Comparison of ENCODE assay signal across 19 cellular contexts in the genomic region with DNA sequence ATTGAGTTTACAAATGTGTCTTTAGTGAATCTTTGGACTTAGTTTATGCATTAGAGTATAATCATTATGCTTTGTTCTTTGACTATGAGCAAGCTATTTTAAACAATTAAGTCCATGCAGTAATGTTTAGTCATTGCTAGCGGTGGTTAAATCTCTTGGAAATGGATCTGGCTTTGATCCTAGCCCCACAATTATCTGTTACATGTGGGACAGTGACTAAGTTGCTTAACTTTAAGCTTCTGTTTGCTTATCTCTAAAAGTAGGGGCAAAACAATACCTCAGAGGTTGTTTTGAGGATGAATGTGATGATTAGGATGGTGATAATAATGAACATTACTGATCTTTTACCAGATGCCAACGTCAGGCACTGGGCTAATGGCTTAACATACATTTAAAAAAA.
DNase-seq lines count a peak whose midpoint lies in the region; ATAC-seq and TF ChIP-seq lines count a peak whose summit lies in the region.
"Had no signal": no experiment of that assay in that cellular context is flagged by ENCODE, and none has a peak within 500 bp of the region (broad histone marks: within the 10 kb centered on the region; RNA-seq: fewer than 3 reads in every experiment).

No MANE protein-coding gene starts in this region.

- in situ Hi-C loops in GM23248 (cut with MboI), result no loop called here

- peak; percentile 42 for DNase-seq in GM23248
- peak; percentile 15 for DNase-seq in non-pigmented ciliary epithelial cell (ENCODE audit: low read depth)
- no peak for DNase-seq in coronary artery (ENCODE audit: low spot score)
- DNase-seq in CD4-positive, alpha-beta T cell, result no peak
- no peak for DNase-seq in activated gamma-delta T cell treated with Interleukin-2 at 50 U/mL for 16 hours
- no peak for DNase-seq in NCI-H2227 treated with DMSO at 0.1 percent for 48 hours (lab: John Stamatoyannopoulos, UW)
- DNase-seq: activated CD4-positive, alpha-beta memory T cell treated with anti-CD3 and anti-CD28 coated beads, Interleukin-2, amount 10 ng/mL, durations not matched to agents 7 days and 5 days; activated naive CD4-positive, alpha-beta T cell treated with anti-CD3 and anti-CD28 coated beads, Interleukin-2, amount 10 ng/mL, durations not matched to agents 7 days and 5 days; activated T-cell treated with anti-CD3 and anti-CD28 coated beads, Interleukin-2, amount 50 U/mL, for 1 hour; EL; NCI-H1436 treated with DMSO at 0.1 percent for 48 hours; NCI-H2171 treated with DMSO at 0.1 percent for 48 hours; nephron progenitor cell; stimulated activated naive CD8-positive, alpha-beta T cell treated with anti-CD3 and anti-CD28 coated beads, Interleukin-15, amount 100 ng/mL, for 72 hours had no signal

- no peaks in the 10 kb centered on the region for H4K20me1 ChIP-seq in GM23248 (ENCODE audit: insufficient read depth)
- H4K20me1 ChIP-seq in OCI-LY3 (ENCODE audit: insufficient read depth, low read length), result no peaks in the 10 kb centered on the region

- H3K4me3 Mint-ChIP-seq in CD4-positive, alpha-beta T cell, result no peak overlapping the region
- H3K4me3 Mint-ChIP-seq: activated CD4-positive, alpha-beta memory T cell treated with anti-CD3 and anti-CD28 coated beads, Interleukin-2, amount 10 ng/mL, durations not matched to agents 7 days and 5 days; activated naive CD4-positive, alpha-beta T cell treated with anti-CD3 and anti-CD28 coated beads, Interleukin-2, amount 10 ng/mL, durations not matched to agents 7 days and 5 days; B cell; nephron progenitor cell; stimulated activated naive CD8-positive, alpha-beta T cell treated with anti-CD3 and anti-CD28 coated beads, Interleukin-15, amount 100 ng/mL, for 72 hours; T-helper 1 cell treated with Interleukin-12 subunit alpha and Interleukin-12 subunit beta and Interleukin-4 antibody, amounts not matched to agents 30 μg/mL and 1 μg/mL, for 36 hours had no signal

- H3F3A ChIP-seq in GM23248 (ENCODE audit: insufficient read depth), result 0 out of 2 replicates have a peak, but pooled peaks cover 5% of the 10 kb centered on the region

- H3K9me3 ChIP-seq in GM23248 (ENCODE audit: low read depth) (no peaks in the 10 kb centered on the region), OCI-LY3 (ENCODE audit: insufficient read depth, low read length) (no peaks in the 10 kb centered on the region), endocrine pancreas (ENCODE audit: control insufficient read depth, low read length) (no peaks in the 10 kb centered on the region)
- no peaks in the 10 kb centered on the region for H3K9me3 ChIP-seq in CD4-positive, alpha-beta T cell (ENCODE audit: control insufficient read depth, low read length)
- H3K9me3 ChIP-seq: ascending aorta had no signal

- H3K79me2 ChIP-seq in GM23248 (ENCODE audit: insufficient read depth) (no peaks in the 10 kb centered on the region), OCI-LY3 (ENCODE audit: low read length) (no peaks in the 10 kb centered on the region)

- WGBS in GM23248 (ENCODE audit: low coverage in 1 of 2, low lambda C conversion rate in 2 of 2, missing lambda C conversion rate in 2 of 2), 2 experiments, result 8 to 20% methylated on average over 2 of the region's 2 CpGs

- no peak overlapping the region for H3K4me3 ChIP-seq in GM23248
- H3K4me3 ChIP-seq in OCI-LY3 (ENCODE audit: low read length), result peak overlapping the region; percentile 46
- H3K4me3 ChIP-seq in endocrine pancreas (ENCODE audit: control insufficient read depth, insufficient read depth, low read length), result peak overlapping the region; percentile 71
- H3K4me3 ChIP-seq in coronary artery, result no peak overlapping the region
- H3K4me3 ChIP-seq: ascending aorta had no signal

- H3K27me3 ChIP-seq in GM23248 (replicated peaks; ENCODE audit: insufficient read depth), result peaks cover 21% of the 10 kb centered on the region; the same call in 1 of the 2 replicates
- no peaks in the 10 kb centered on the region for H3K27me3 ChIP-seq in OCI-LY3 (ENCODE audit: low read depth, low read length)
- H3K27me3 ChIP-seq in endocrine pancreas (ENCODE audit: control insufficient read depth, insufficient read depth, low read length), result no peaks in the 10 kb centered on the region
- no peaks in the 10 kb centered on the region for H3K27me3 ChIP-seq in CD4-positive, alpha-beta T cell (ENCODE audit: control insufficient read depth, insufficient read depth, low read length)
- H3K27me3 ChIP-seq: ascending aorta had no signal

- no peaks in the 10 kb centered on the region for H3K9me2 ChIP-seq in GM23248 (ENCODE audit: insufficient read depth)

- 0 out of 2 replicates have a peak, but pooled peaks cover 7% of the 10 kb centered on the region for H3K4me1 ChIP-seq in GM23248 (ENCODE audit: insufficient read depth)
- peaks cover 20% of the 10 kb centered on the region for H3K4me1 ChIP-seq in OCI-LY3 (ENCODE audit: low read length)
- peaks cover 23% of the 10 kb centered on the region for H3K4me1 ChIP-seq in endocrine pancreas (ENCODE audit: control insufficient read depth, insufficient read depth, low read length)
- H3K4me1 ChIP-seq: ascending aorta had no signal

- H3K36me3 ChIP-seq in GM23248 (ENCODE audit: low read depth), result no peaks in the 10 kb centered on the region
- no peaks in the 10 kb centered on the region for H3K36me3 ChIP-seq in OCI-LY3 (replicated peaks; ENCODE audit: low read depth, low read length)
- H3K36me3 ChIP-seq in endocrine pancreas (ENCODE audit: control insufficient read depth, insufficient read depth, low read length), result no peaks in the 10 kb centered on the region
- H3K36me3 ChIP-seq: ascending aorta had no signal

- H3K9ac ChIP-seq in GM23248, result no peak overlapping the region
- no peak overlapping the region for H3K9ac ChIP-seq in OCI-LY3 (ENCODE audit: low read length)
- no peak overlapping the region for H3K9ac ChIP-seq in endocrine pancreas (ENCODE audit: control insufficient read depth, insufficient read depth, low read length)

- H3K4me2 ChIP-seq in GM23248 (ENCODE audit: unreplicated experiment), result no peak overlapping the region
- peak overlapping the region; percentile 58 for H3K4me2 ChIP-seq in OCI-LY3 (ENCODE audit: low read length)

- ATAC-seq in CD4-positive, alpha-beta T cell (ENCODE audit: poor library complexity), result no peak
- ATAC-seq: stimulated activated naive CD8-positive, alpha-beta T cell treated with anti-CD3 and anti-CD28 coated beads, Interleukin-15, amount 100 ng/mL, for 72 hours had no signal

- H3K27ac Mint-ChIP-seq in CD4-positive, alpha-beta T cell, result no peak overlapping the region
- H3K27ac Mint-ChIP-seq: activated CD4-positive, alpha-beta memory T cell treated with anti-CD3 and anti-CD28 coated beads, Interleukin-2, amount 10 ng/mL, durations not matched to agents 7 days and 5 days; activated naive CD4-positive, alpha-beta T cell treated with anti-CD3 and anti-CD28 coated beads, Interleukin-2, amount 10 ng/mL, durations not matched to agents 7 days and 5 days; B cell; nephron progenitor cell; stimulated activated naive CD8-positive, alpha-beta T cell treated with anti-CD3 and anti-CD28 coated beads, Interleukin-15, amount 100 ng/mL, for 72 hours; T-helper 1 cell treated with Interleukin-12 subunit alpha and Interleukin-12 subunit beta and Interleukin-4 antibody, amounts not matched to agents 30 μg/mL and 1 μg/mL, for 36 hours had no signal

- POLR2A ChIA-PET in CD4-positive, alpha-beta T cell (lab: Charles Lee), result no interaction called here

- H3K4me1 Mint-ChIP-seq in CD4-positive, alpha-beta T cell (ENCODE audit: low read depth), result no peaks in the 10 kb centered on the region
- H3K4me1 Mint-ChIP-seq: activated CD4-positive, alpha-beta memory T cell treated with anti-CD3 and anti-CD28 coated beads, Interleukin-2, amount 10 ng/mL, durations not matched to agents 7 days and 5 days; activated naive CD4-positive, alpha-beta T cell treated with anti-CD3 and anti-CD28 coated beads, Interleukin-2, amount 10 ng/mL, durations not matched to agents 7 days and 5 days; B cell; stimulated activated naive CD8-positive, alpha-beta T cell treated with anti-CD3 and anti-CD28 coated beads, Interleukin-15, amount 100 ng/mL, for 72 hours had no signal

- peaks cover 2% of the 10 kb centered on the region for H3K9me3 Mint-ChIP-seq in CD4-positive, alpha-beta T cell
- H3K9me3 Mint-ChIP-seq: activated CD4-positive, alpha-beta memory T cell treated with anti-CD3 and anti-CD28 coated beads, Interleukin-2, amount 10 ng/mL, durations not matched to agents 7 days and 5 days; activated naive CD4-positive, alpha-beta T cell treated with anti-CD3 and anti-CD28 coated beads, Interleukin-2, amount 10 ng/mL, durations not matched to agents 7 days and 5 days; nephron progenitor cell had no signal

- CTCF ChIA-PET in CD4-positive, alpha-beta T cell (lab: Charles Lee), result no interaction called here

- H3K36me3 Mint-ChIP-seq in CD4-positive, alpha-beta T cell (ENCODE audit: low read depth), result no peaks in the 10 kb centered on the region
- H3K36me3 Mint-ChIP-seq: activated naive CD4-positive, alpha-beta T cell treated with anti-CD3 and anti-CD28 coated beads, Interleukin-2, amount 10 ng/mL, durations not matched to agents 7 days and 5 days had no signal

- H3K27ac ChIP-seq in GM23248 (no peak overlapping the region), OCI-LY3 (ENCODE audit: low read length) (no peak overlapping the region), coronary artery (no peak overlapping the region)
- no peak overlapping the region for H3K27ac ChIP-seq in CD4-positive, alpha-beta T cell (ENCODE audit: low read depth, low read length)
- H3K27ac ChIP-seq: ascending aorta had no signal

- no peak for TF ChIP-seq CTCF in OCI-LY3 (IDR thresholded peaks at IDR 0.05; ENCODE audit: low read depth, low read length)
- TF ChIP-seq CTCF in coronary artery (IDR thresholded peaks at IDR 0.05), result no peak
- no peak for TF ChIP-seq CTCF in CD4-positive, alpha-beta T cell (IDR thresholded peaks at IDR 0.05)

- intact Hi-C loops in CD4-positive, alpha-beta T cell (cut with DNase I, micrococcal nuclease), result no loop called here

- H2AFZ ChIP-seq in GM23248, result no peak overlapping the region
- H2AFZ ChIP-seq in OCI-LY3 (ENCODE audit: low read depth, low read length), result peak overlapping the region; percentile 37; the same call in 1 of the 2 replicates

- no peaks in the 10 kb centered on the region for H3K27me3 Mint-ChIP-seq in CD4-positive, alpha-beta T cell
- H3K27me3 Mint-ChIP-seq: activated CD4-positive, alpha-beta memory T cell treated with anti-CD3 and anti-CD28 coated beads, Interleukin-2, amount 10 ng/mL, durations not matched to agents 7 days and 5 days; activated naive CD4-positive, alpha-beta T cell treated with anti-CD3 and anti-CD28 coated beads, Interleukin-2, amount 10 ng/mL, durations not matched to agents 7 days and 5 days; B cell had no signal

Comparison
In these comparisons a context has a peak if more than half of its experiments do, and no peak if none do; other contexts are left out.
1. DNase-seq: peak in GM23248 (single experiment) and non-pigmented ciliary epithelial cell (single experiment); none in coronary artery (single experiment), CD4-positive, alpha-beta T cell (0 of 10), activated gamma-delta T cell treated with Interleukin-2 at 50 U/mL for 16 hours (single experiment) and NCI-H2227 treated with DMSO at 0.1 percent for 48 hours (single experiment).
2. H3K4me3 ChIP-seq: peak in OCI-LY3 (single experiment) and endocrine pancreas (single experiment); none in GM23248 (single experiment) and coronary artery (single experiment).